In genomic region chr17:82566129-82566995, GRCh38 we compare ENCODE assay signal across 18 cellular contexts. TPM values are rescaled to one million over a fixed set of nuclear protein-coding genes. Genes with fewer than 3 reads are reported as not detected.
DNase-seq lines count a peak whose midpoint lies in the region; ATAC-seq and TF ChIP-seq lines count a peak whose summit lies in the region.
"Had no signal": no experiment of that assay in that cellular context is flagged by ENCODE, and none has a peak within 500 bp of the region (broad histone marks: within the 10 kb centered on the region; RNA-seq: fewer than 3 reads in every experiment).

No MANE protein-coding gene starts in this region.

- no peak overlapping the region for H3K4me3 ChIP-seq in SK-N-SH (ENCODE audit: low read depth in 2 of 2, low read length in 1 of 2)
- H3K4me3 ChIP-seq in coronary artery, result no peak overlapping the region
- no peak overlapping the region for H3K4me3 ChIP-seq in lower lobe of right lung
- H3K4me3 ChIP-seq in aorta (ENCODE audit: low read length in 2 of 2), result no peak overlapping the region
- H3K4me3 ChIP-seq: A549, SJCRH30, smooth muscle cell, tibial artery had no signal

- CTCF ChIA-PET in SK-N-SH (lab: Yijun Ruan, JAX), result interaction anchor here (1.5 to 4.2 kb wide), 3 partner anchors 12 to 15 kb away, joined by 3 to 26 read pairs (median 21); no protein-coding TSS in a partner anchor

- no peak overlapping the region for H3K4me2 ChIP-seq in SK-N-SH
- H3K4me2 ChIP-seq: A549, smooth muscle cell had no signal

- 95% methylated on average over 18 of the region's 18 CpGs for WGBS in SK-N-SH (ENCODE audit: low lambda C conversion rate)
- WGBS in aorta, 2 donors, result 69 to 73% methylated on average over 18 of the region's 18 CpGs

- H3K9me3 ChIP-seq in SK-N-SH, result no peaks in the 10 kb centered on the region
- no peaks in the 10 kb centered on the region for H3K9me3 ChIP-seq in lower lobe of right lung
- H3K9me3 ChIP-seq in aorta (ENCODE audit: control insufficient read depth, low read length), result no peaks in the 10 kb centered on the region
- H3K9me3 ChIP-seq: A549, SJCRH30, tibial artery had no signal

- H3K9ac ChIP-seq in SK-N-SH, result no peak overlapping the region
- H3K9ac ChIP-seq: parathyroid adenoma had no signal

- POLR2A ChIA-PET in SK-N-SH (lab: Yijun Ruan, JAX), result no interaction called here

- peaks cover 62% of the 10 kb centered on the region for H4K20me1 ChIP-seq in SK-N-SH (ENCODE audit: insufficient read depth)

- TF ChIP-seq EP300 in SK-N-SH (IDR thresholded peaks at IDR 0.05; ENCODE audit: borderline replicate concordance in 1 of 2, low read depth in 1 of 2, low read length in 1 of 2), result no peak

- DNase-seq in SK-N-SH (peak; percentile 20), coronary artery (ENCODE audit: low spot score) (no peak), lower lobe of right lung (peak; percentile 35), aorta (no peak), Kasumi-1 (lab: John Stamatoyannopoulos, UW) (no peak)
- no peak for DNase-seq in activated effector memory CD4-positive, alpha-beta T cell treated with anti-CD3 and anti-CD28 coated beads, Interleukin-2, amount 50 U/mL, for 16 hours
- no peak for DNase-seq in stimulated activated naive CD8-positive, alpha-beta T cell treated with anti-CD3 and anti-CD28 coated beads, Interleukin-15, Interleukin-2, amounts not matched to agents 100 U/mL and 50 U/mL, for 24 hours
- DNase-seq: activated CD8-positive, alpha-beta memory T cell treated with anti-CD3 and anti-CD28 coated beads, Interleukin-2, amount 10 ng/mL, durations not matched to agents 7 days and 5 days; cerebellar nuclear complex; naive B cell; NCI-H1694 treated with DMSO at 0.1 percent for 48 hours; NCI-H524 treated with DMSO at 0.1 percent for 48 hours; SJCRH30; tibial artery had no signal

- no peaks in the 10 kb centered on the region for H3K9me2 ChIP-seq in SK-N-SH

- peaks cover 98% of the 10 kb centered on the region for H3K79me2 ChIP-seq in SK-N-SH (ENCODE audit: insufficient read depth)

- intact Hi-C loops in lower lobe of right lung (cut with DNase I) (no loop called here), aorta (cut with DNase I) (no loop called here)

- no peak overlapping the region for H2AFZ ChIP-seq in SK-N-SH (ENCODE audit: low read depth)
- H2AFZ ChIP-seq: parathyroid adenoma had no signal

- TF ChIP-seq CTCF in SK-N-SH (IDR thresholded peaks at IDR 0.05) (no peak), coronary artery (IDR thresholded peaks at IDR 0.05) (no peak), lower lobe of right lung (IDR thresholded peaks at IDR 0.05) (no peak)

- no peaks in the 10 kb centered on the region for H3F3A ChIP-seq in SK-N-SH (replicated peaks; ENCODE audit: insufficient read depth)

- no peak overlapping the region for H3K27ac ChIP-seq in SK-N-SH (ENCODE audit: low read depth in 2 of 2, low read length in 1 of 2)
- peak overlapping the region; percentile 3 to 59 for H3K27ac ChIP-seq in coronary artery
- H3K27ac ChIP-seq in lower lobe of right lung, result no peak overlapping the region
- H3K27ac ChIP-seq in aorta (ENCODE audit: low read depth in 1 of 2, low read length in 2 of 2), result no peak overlapping the region
- H3K27ac ChIP-seq: A549, parathyroid adenoma, SJCRH30, tibial artery had no signal

- no peak for TF ChIP-seq RAD21 in SK-N-SH (IDR thresholded peaks at IDR 0.05; ENCODE audit: low read length)

- H3K4me1 ChIP-seq in SK-N-SH (ENCODE audit: control insufficient read depth in 1 of 2, insufficient read depth in 2 of 2, low read depth in 1 of 2, low read length in 1 of 2) (no peaks in the 10 kb centered on the region; a peak in 2 of 4 replicates), lower lobe of right lung (peaks cover 30% of the 10 kb centered on the region), aorta (ENCODE audit: control insufficient read depth in 1 of 2, insufficient read depth in 2 of 2, low read length in 2 of 2) (peaks cover 3 to 4% of the 10 kb centered on the region in 2 donors)

- H3K27me3 ChIP-seq in SK-N-SH (ENCODE audit: insufficient read depth) (no peaks in the 10 kb centered on the region), lower lobe of right lung (ENCODE audit: low read depth) (no peaks in the 10 kb centered on the region), aorta (ENCODE audit: control insufficient read depth in 1 of 2, insufficient read depth in 2 of 2, low read length in 1 of 2) (no peaks in the 10 kb centered on the region)
- H3K27me3 ChIP-seq: SJCRH30, tibial artery had no signal

- ATAC-seq in SK-N-SH treated with all-trans-retinoic acid at 6 μM for 48 hours (no peak), lower lobe of right lung (no peak), aorta (ENCODE audit: low FRiP score) (peak; percentile 7)
- no peak for ATAC-seq in stimulated activated naive CD8-positive, alpha-beta T cell treated with anti-CD3 and anti-CD28 coated beads, Interleukin-15, Interleukin-2, amounts not matched to agents 100 U/mL and 50 U/mL, for 24 hours
- ATAC-seq: activated CD8-positive, alpha-beta memory T cell treated with anti-CD3 and anti-CD28 coated beads, Interleukin-2, amount 10 ng/mL, durations not matched to agents 7 days and 5 days had no signal

- H3K36me3 ChIP-seq in SK-N-SH (replicated peaks in 1 of 2; ENCODE audit: control insufficient read depth in 1 of 2, insufficient read depth in 2 of 2, low read length in 1 of 2) (peaks cover 36 to 40% of the 10 kb centered on the region in 2 experiments), lower lobe of right lung (peaks cover 63% of the 10 kb centered on the region), aorta (ENCODE audit: control insufficient read depth in 1 of 2, insufficient read depth in 2 of 2, low read length in 1 of 2) (no peaks in the 10 kb centered on the region)

TF ChIP-seq in SK-N-SH, 30 proteins besides CTCF, POLR2A, EP300 and RAD21 (continues in another document):
- TF ChIP-seq IRF3 (IDR thresholded peaks at IDR 0.05; ENCODE audit: low read depth, low read length) (no peak), PBX3 (IDR thresholded peaks at IDR 0.05) (no peak), RFX5 (IDR thresholded peaks at IDR 0.05; ENCODE audit: low read length) (no peak), RXRA (IDR thresholded peaks at IDR 0.05; ENCODE audit: borderline replicate concordance, low read depth) (no peak), NFIC (IDR thresholded peaks at IDR 0.05; ENCODE audit: borderline replicate concordance) (no peak)

TF ChIP-seq in SK-N-SH treated with all-trans-retinoic acid at 6 μM for 48 hours, 23 proteins besides CTCF, POLR2A, EP300 and RAD21:
- TF ChIP-seq OSR1 (CRISPR knock-in tag; IDR thresholded peaks at IDR 0.05), result no peak
- no peak for TF ChIP-seq ZNF8 (CRISPR knock-in tag; IDR thresholded peaks at IDR 0.05)
- TF ChIP-seq GLIS3 (CRISPR knock-in tag; IDR thresholded peaks at IDR 0.05), result no peak
- TF ChIP-seq PPARA (CRISPR knock-in tag; IDR thresholded peaks at IDR 0.05; ENCODE audit: borderline replicate concordance), result no peak

RNA-seq across cellular contexts. Expression of gene FOXK2, which starts 46.8 kb away (rescaled TPM):
- polyA plus RNA-seq in SK-N-SH (2012; rRNA removed) (33.6 and 36.4 TPM in 2 replicates), aorta (10 to 100 TPM; 15.3 to 19.5 TPM)
- polyA plus RNA-seq in SK-N-SH (2012; cell fraction: cytosol; rRNA removed), result 21.3 and 29.9 TPM in 2 replicates
- polyA plus RNA-seq in SK-N-SH (2012; cell fraction: nucleus; rRNA removed), result 43.8 and 54.0 TPM in 2 replicates
- total RNA-seq in lower lobe of right lung (60.1 TPM), aorta (10 to 100 TPM; 52.0 to 58.8 TPM)

Comparison
In these comparisons a context has a peak if more than half of its experiments do, and no peak if none do; other contexts are left out.
1. DNase-seq: peak in SK-N-SH (single experiment) and lower lobe of right lung (single experiment); none in coronary artery (single experiment), aorta (0 of 2), activated effector memory CD4-positive, alpha-beta T cell treated with anti-CD3 and anti-CD28 coated beads, Interleukin-2, amount 50 U/mL, for 16 hours (single experiment), Kasumi-1 (0 of 2) and stimulated activated naive CD8-positive, alpha-beta T cell treated with anti-CD3 and anti-CD28 coated beads, Interleukin-15, Interleukin-2, amounts not matched to agents 100 U/mL and 50 U/mL, for 24 hours (single experiment).
2. H3K27ac ChIP-seq: peak in coronary artery (2 of 2); none in SK-N-SH (0 of 2), lower lobe of right lung (single experiment) and aorta (0 of 2).